7 cellular contexts compared by ENCODE assay signal in genomic region chr19:3998667-3999412, GRCh38. TPM values are rescaled to one million over a fixed set of nuclear protein-coding genes. Genes with fewer than 3 reads are reported as not detected.
DNase-seq lines count a peak whose midpoint lies in the region; ATAC-seq and TF ChIP-seq lines count a peak whose summit lies in the region.
"Not testable (repeated sequence)": the region's sequence is repeated elsewhere in the genome, so short reads cannot be mapped to it uniquely, and the experiment has no call there.

No MANE protein-coding gene starts in this region.

- not testable (repeated sequence) for H3K4me1 ChIP-seq in right cardiac atrium (ENCODE audit: control insufficient read depth, insufficient read depth, low read length)

- not testable (repeated sequence) for TF ChIP-seq CTCF in WERI-Rb-1 (IDR thresholded peaks at IDR 0.05; ENCODE audit: low read depth, low read length); glutamatergic neuron (IDR thresholded peaks at IDR 0.05; ENCODE audit: partially characterized antibody, unreplicated experiment); neural crest cell (conservative IDR thresholded peaks at IDR 0.05); progenitor cell of endocrine pancreas (IDR thresholded peaks at IDR 0.05; ENCODE audit: unreplicated experiment)

- not testable (repeated sequence) for ATAC-seq in right cardiac atrium; memory B cell (ENCODE audit: low read depth)

- not testable (repeated sequence) for H3K36me3 Mint-ChIP-seq in glutamatergic neuron (ENCODE audit: unreplicated experiment); memory B cell; neural crest cell (ENCODE audit: low read depth); progenitor cell of endocrine pancreas (ENCODE audit: insufficient read depth)

- intact Hi-C loops in right cardiac atrium (cut with DNase I): not testable (repeated sequence)

- H3K27me3 ChIP-seq in WERI-Rb-1 (ENCODE audit: insufficient read depth, low read depth, severe bottlenecking); right cardiac atrium (ENCODE audit: control insufficient read depth, insufficient read depth): not testable (repeated sequence)

- not testable (repeated sequence) for H3K27me3 Mint-ChIP-seq in glutamatergic neuron (ENCODE audit: unreplicated experiment); memory B cell; neural crest cell (ENCODE audit: low read depth); progenitor cell of endocrine pancreas

- H3K4me1 Mint-ChIP-seq in glutamatergic neuron (ENCODE audit: low read depth, unreplicated experiment); memory B cell; neural crest cell; progenitor cell of endocrine pancreas (ENCODE audit: low read depth): not testable (repeated sequence)

- peak overlapping the region; percentile 96 for H3K27ac Mint-ChIP-seq in glutamatergic neuron (ENCODE audit: unreplicated experiment)
- H3K27ac Mint-ChIP-seq in memory B cell: peak overlapping the region; percentile 38
- H3K27ac Mint-ChIP-seq in neural crest cell (ENCODE audit: unreplicated experiment): peak overlapping the region; percentile 50
- peak overlapping the region; percentile 86 for H3K27ac Mint-ChIP-seq in progenitor cell of endocrine pancreas

- WGBS in right cardiac atrium: 85% methylated on average over 29 of the region's 29 CpGs

- H3K9me3 ChIP-seq in WERI-Rb-1 (ENCODE audit: severe bottlenecking); right cardiac atrium (ENCODE audit: control insufficient read depth, low read length): not testable (repeated sequence)

- DNase-seq in NCI-H524 treated with DMSO at 0.1 percent for 48 hours (lab: John Stamatoyannopoulos, UW): peak; percentile 12
- DNase-seq in WERI-Rb-1; glutamatergic neuron; memory B cell (ENCODE audit: low spot score in 2 of 2); neural crest cell (ENCODE audit: low read depth, low spot score); progenitor cell of endocrine pancreas (ENCODE audit: low spot score, unreplicated experiment): not testable (repeated sequence)
- peak in 2 of 3 donors; percentile 6 to 45 for DNase-seq in right cardiac atrium

- peak overlapping the region; percentile 70 for H3K27ac ChIP-seq in WERI-Rb-1
- H3K27ac ChIP-seq in right cardiac atrium (ENCODE audit: low read length): not testable (repeated sequence)

- H3K4me3 ChIP-seq in WERI-Rb-1 (ENCODE audit: low read depth, low read length); right cardiac atrium (ENCODE audit: low read length): not testable (repeated sequence)

- not testable (repeated sequence) for H3K9me3 Mint-ChIP-seq in glutamatergic neuron (ENCODE audit: unreplicated experiment); memory B cell; neural crest cell; progenitor cell of endocrine pancreas (ENCODE audit: low read depth)

- H3K4me3 Mint-ChIP-seq in glutamatergic neuron (ENCODE audit: unreplicated experiment): peak overlapping the region; percentile 38
- H3K4me3 Mint-ChIP-seq in memory B cell; neural crest cell; progenitor cell of endocrine pancreas (ENCODE audit: low read depth): not testable (repeated sequence)

- H3K36me3 ChIP-seq in WERI-Rb-1: not testable (repeated sequence)

RNA-seq across cellular contexts. Expression of gene PIAS4, which starts 8.7 kb away (rescaled TPM):
- 95.8 TPM for total RNA-seq in glutamatergic neuron (ENCODE audit: unreplicated experiment)
- total RNA-seq in right cardiac atrium: 10 to 100 TPM; 11.9 to 13.1 (median 12.5) TPM
- 9.6 TPM for polyA plus RNA-seq in right cardiac atrium
- total RNA-seq in neural crest cell: 49.6 and 58.8 TPM in 2 replicates
- 55.3 and 56.3 TPM in 2 replicates for total RNA-seq in progenitor cell of endocrine pancreas

RNA-seq across cellular contexts. Expression of gene EEF2, which starts 13.6 kb away (rescaled TPM):
- total RNA-seq in glutamatergic neuron (ENCODE audit: unreplicated experiment) (2,255 TPM), right cardiac atrium (1,000 to 10,000 TPM; 2,000 to 2,630 (median 2,240) TPM), neural crest cell (2,663 and 2,725 TPM in 2 replicates), progenitor cell of endocrine pancreas (3,028 and 3,054 TPM in 2 replicates)
- polyA plus RNA-seq in right cardiac atrium: 1,037 TPM

RNA-seq across cellular contexts. Expression of gene DAPK3, which starts 27.9 kb away (rescaled TPM):
- 221 TPM for total RNA-seq in glutamatergic neuron (ENCODE audit: unreplicated experiment)
- 100 to 1,000 TPM in 2 of 4 donors, 10 to 100 TPM in 2; 67.8 to 121 (median 93.4) TPM for total RNA-seq in right cardiac atrium
- polyA plus RNA-seq in right cardiac atrium: 122 TPM
- 61.8 and 63.1 TPM in 2 replicates for total RNA-seq in neural crest cell
- 105 and 106 TPM in 2 replicates for total RNA-seq in progenitor cell of endocrine pancreas

Comparison
In these comparisons a context has a peak if more than half of its experiments do, and no peak if none do; other contexts are left out.
1. H3K27ac Mint-ChIP-seq: peak in every context shown above with its lines; median percentile 96 in glutamatergic neuron; 86 in progenitor cell of endocrine pancreas; 50 in neural crest cell; 38 in memory B cell.